In genomic region chr2:196143641-196144236, GRCh38 we compare ENCODE assay signal across 11 cellular contexts. TPM values are rescaled to one million over a fixed set of nuclear protein-coding genes. Genes with fewer than 3 reads are reported as not detected.
DNase-seq lines count a peak whose midpoint lies in the region; ATAC-seq and TF ChIP-seq lines count a peak whose summit lies in the region.
"Had no signal": no experiment of that assay in that cellular context is flagged by ENCODE, and none has a peak within 500 bp of the region (broad histone marks: within the 10 kb centered on the region; RNA-seq: fewer than 3 reads in every experiment).

No MANE protein-coding gene starts in this region.

- H3K4me3 Mint-ChIP-seq in CD4-positive, alpha-beta T cell: peak overlapping the region; percentile 56
- no peak overlapping the region for H3K4me3 Mint-ChIP-seq in progenitor cell of endocrine pancreas (ENCODE audit: low read depth)

- H3K27me3 ChIP-seq in CD4-positive, alpha-beta T cell (ENCODE audit: control insufficient read depth, insufficient read depth, low read length): no peaks in the 10 kb centered on the region

- peak overlapping the region; percentile 77 for H3K27ac Mint-ChIP-seq in CD4-positive, alpha-beta T cell
- H3K27ac Mint-ChIP-seq in activated naive CD4-positive, alpha-beta T cell treated with anti-CD3 and anti-CD28 coated beads, Interleukin-2, amount 50 U/mL, for 72 hours: peak overlapping the region; percentile 14 to 97
- H3K27ac Mint-ChIP-seq in progenitor cell of endocrine pancreas: no peak overlapping the region

- no peak for TF ChIP-seq CTCF in CD4-positive, alpha-beta T cell (IDR thresholded peaks at IDR 0.05)
- no peak for TF ChIP-seq CTCF in progenitor cell of endocrine pancreas (IDR thresholded peaks at IDR 0.05; ENCODE audit: unreplicated experiment)

- CTCF ChIA-PET in CD4-positive, alpha-beta T cell (lab: Charles Lee): interaction anchor here (0.9 kb wide), 1 partner anchor 16 kb away, joined by 3 read pairs; no protein-coding TSS in a partner anchor

- H3K9me3 Mint-ChIP-seq in CD4-positive, alpha-beta T cell: no peaks in the 10 kb centered on the region
- no peaks in the 10 kb centered on the region for H3K9me3 Mint-ChIP-seq in activated naive CD4-positive, alpha-beta T cell treated with anti-CD3 and anti-CD28 coated beads, Interleukin-2, amount 50 U/mL, for 72 hours
- H3K9me3 Mint-ChIP-seq in progenitor cell of endocrine pancreas (ENCODE audit: low read depth): no peaks in the 10 kb centered on the region

- no peaks in the 10 kb centered on the region for H3K9me3 ChIP-seq in CD4-positive, alpha-beta T cell (ENCODE audit: control insufficient read depth, low read length)
- H3K9me3 ChIP-seq: prostate gland had no signal

- POLR2A ChIA-PET in CD4-positive, alpha-beta T cell (lab: Charles Lee): interaction anchor here (0.7 to 8.2 kb wide), 4 partner anchors 21 to 56 kb away, joined by 3 to 82 read pairs (median 14); partner anchors contain the start of gene STK17B

- no peaks in the 10 kb centered on the region for H3K27me3 Mint-ChIP-seq in CD4-positive, alpha-beta T cell
- no peaks in the 10 kb centered on the region for H3K27me3 Mint-ChIP-seq in progenitor cell of endocrine pancreas

- peaks cover 83% of the 10 kb centered on the region for H3K4me1 Mint-ChIP-seq in CD4-positive, alpha-beta T cell (ENCODE audit: low read depth)
- no peaks in the 10 kb centered on the region for H3K4me1 Mint-ChIP-seq in progenitor cell of endocrine pancreas (ENCODE audit: low read depth)

- intact Hi-C loops in CD4-positive, alpha-beta T cell (cut with DNase I, micrococcal nuclease): loop anchor here (2.0 kb wide), 2 partner anchors 13 to 25 kb away; no protein-coding TSS in a partner anchor

- peaks cover 100% of the 10 kb centered on the region for H3K36me3 Mint-ChIP-seq in CD4-positive, alpha-beta T cell (ENCODE audit: low read depth)
- H3K36me3 Mint-ChIP-seq in activated naive CD4-positive, alpha-beta T cell treated with anti-CD3 and anti-CD28 coated beads, Interleukin-2, amount 50 U/mL, for 72 hours: peaks cover 39 to 84% of the 10 kb centered on the region in 2 donors
- H3K36me3 Mint-ChIP-seq in progenitor cell of endocrine pancreas (ENCODE audit: insufficient read depth): no peaks in the 10 kb centered on the region

- H3K27ac ChIP-seq in CD4-positive, alpha-beta T cell (ENCODE audit: low read depth, low read length): peak overlapping the region; percentile 23
- H3K27ac ChIP-seq: prostate gland had no signal

- DNase-seq in CD4-positive, alpha-beta T cell: no peak
- peak; percentile 72 for DNase-seq in HCEC 1CT
- DNase-seq in activated naive CD4-positive, alpha-beta T cell treated with anti-CD3 and anti-CD28 coated beads, Interleukin-2, amount 50 U/mL, for 72 hours (ENCODE audit: low spot score in 2 of 2): no peak
- DNase-seq in kidney glomerular epithelial cell (lab: John Stamatoyannopoulos, UW): peak; percentile 9
- no peak for DNase-seq in NCI-H774 (lab: John Stamatoyannopoulos, UW)
- DNase-seq in progenitor cell of endocrine pancreas (ENCODE audit: low spot score, unreplicated experiment): no peak
- no peak for DNase-seq in dermis blood vessel endothelial cell
- DNase-seq: mesendoderm; stimulated activated CD4-positive, alpha-beta T cell treated with anti-CD3 and anti-CD28 coated beads, Interleukin-2, amount 100 ng/mL, for 48 hours had no signal

- ATAC-seq in CD4-positive, alpha-beta T cell (ENCODE audit: poor library complexity): no peak
- ATAC-seq in activated naive CD4-positive, alpha-beta T cell treated with anti-CD3 and anti-CD28 coated beads, Interleukin-2, amount 50 U/mL, for 72 hours: peak; percentile 9 to 80
- ATAC-seq in GM19351 (IDR thresholded peaks at IDR 0.05; ENCODE audit: unreplicated experiment): no peak

RNA-seq across cellular contexts. Expression of gene STK17B, which starts 27.6 kb away (rescaled TPM):
- 100 to 1,000 TPM; 645 to 648 TPM for total RNA-seq in CD4-positive, alpha-beta T cell
- total RNA-seq in activated naive CD4-positive, alpha-beta T cell treated with anti-CD3 and anti-CD28 coated beads, Interleukin-2, amount 50 U/mL, for 72 hours: 100 to 1,000 TPM; 164 to 240 TPM
- total RNA-seq in progenitor cell of endocrine pancreas (3.4 and 3.6 TPM in 2 replicates), dermis blood vessel endothelial cell (12.3 and 19.7 TPM in 2 replicates)

Comparison
In these comparisons a context has a peak if more than half of its experiments do, and no peak if none do; other contexts are left out.
1. ATAC-seq: peak in activated naive CD4-positive, alpha-beta T cell treated with anti-CD3 and anti-CD28 coated beads, Interleukin-2, amount 50 U/mL, for 72 hours (2 of 2); none in CD4-positive, alpha-beta T cell (single experiment) and GM19351 (single experiment).
2. DNase-seq: peak in HCEC 1CT (single experiment) and kidney glomerular epithelial cell (single experiment); none in CD4-positive, alpha-beta T cell (0 of 10), activated naive CD4-positive, alpha-beta T cell treated with anti-CD3 and anti-CD28 coated beads, Interleukin-2, amount 50 U/mL, for 72 hours (0 of 2), NCI-H774 (single experiment), progenitor cell of endocrine pancreas (single experiment) and dermis blood vessel endothelial cell (single experiment).